Comparison of ENCODE assay signal across 30 cellular contexts in the genomic region with DNA sequence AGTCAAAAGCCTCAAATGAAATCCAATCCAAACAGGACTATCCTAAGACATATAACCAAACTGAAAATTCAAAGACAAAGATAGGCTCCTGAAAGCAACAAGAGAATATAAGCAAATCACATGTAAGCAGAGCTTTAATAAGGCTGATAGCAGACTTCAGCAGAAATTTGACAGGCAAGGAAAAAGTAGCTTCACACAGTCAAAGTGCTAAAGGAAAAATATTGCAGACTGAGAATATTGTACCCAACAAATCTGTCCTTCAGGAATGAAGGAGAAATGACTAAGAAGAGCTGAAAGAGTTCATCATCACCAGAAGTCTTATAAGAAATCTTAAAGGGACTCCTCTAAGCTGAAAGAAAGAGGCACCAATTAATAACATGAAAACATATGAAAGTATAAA.
DNase-seq lines count a peak whose midpoint lies in the region; ATAC-seq, FAIRE-seq and TF ChIP-seq lines count a peak whose summit lies in the region.
"Had no signal": no experiment of that assay in that cellular context is flagged by ENCODE, and none has a peak within 500 bp of the region (broad histone marks: within the 10 kb centered on the region; RNA-seq: fewer than 3 reads in every experiment).

No MANE protein-coding gene starts in this region.

- H3K36me3 ChIP-seq in HEK293 (ENCODE audit: control insufficient read depth in 2 of 2, insufficient read depth in 1 of 2, low read length in 2 of 2) (no peaks in the 10 kb centered on the region), GM12878 (ENCODE audit: control insufficient read depth in 2 of 2, insufficient read depth in 2 of 2, low read length in 1 of 2) (no peaks in the 10 kb centered on the region; a peak in 1 of 4 replicates)
- H3K36me3 ChIP-seq: BE2C; BLaER1; BLaER1 treated with 17β-estradiol and CSF1 and Interleukin-3, amounts not matched to agents 10 nM and 100 nM had no signal

- TF ChIP-seq EP300 in GM12878 (IDR thresholded peaks at IDR 0.05; ENCODE audit: borderline replicate concordance in 1 of 2, control insufficient read depth in 1 of 2, low read depth in 2 of 2, low read length in 2 of 2), result no peak

- H3K79me2 ChIP-seq in GM12878 (ENCODE audit: control insufficient read depth, insufficient read depth, low read length), result peaks cover 8% of the 10 kb centered on the region

- no peak overlapping the region for H3K9ac ChIP-seq in GM12878 (ENCODE audit: control insufficient read depth, insufficient read depth, low read length)
- H3K9ac ChIP-seq: BLaER1; BLaER1 treated with 17β-estradiol and CSF1 and Interleukin-3, amounts not matched to agents 10 nM and 100 nM had no signal

- in situ Hi-C loops in GM12878 (cut with MboI), result loop anchor here (25.0 kb wide), 1 partner anchor 348 kb away; no protein-coding TSS in a partner anchor

- no peak for TF ChIP-seq RAD21 in GM12878 (IDR thresholded peaks at IDR 0.05; ENCODE audit: insufficient read depth, low read depth, low read length)

- intact Hi-C loops in GM12878 (cut with micrococcal nuclease; ENCODE audit: unreplicated experiment), result no loop called here

- BruUV-seq in GM12878 (replicated peaks; lab: Mats Ljungman, UMichigan), result no TSS peak

- H3K4me3 ChIP-seq in HEK293 (ENCODE audit: low read depth, low read length) (no peak overlapping the region), GM12878 (no peak overlapping the region)
- H3K4me3 ChIP-seq: A549; BLaER1; BLaER1 treated with 17β-estradiol and CSF1 and Interleukin-3, amounts not matched to agents 10 nM and 100 nM had no signal

- TF ChIP-seq CTCF in HEK293 (tag by site-specific recombination; IDR thresholded peaks at IDR 0.05) (no peak), GM12878 (IDR thresholded peaks at IDR 0.05 in 2 of 3, conservative IDR thresholded peaks at IDR 0.05 in 1 of 3; ENCODE audit: control insufficient read depth in 2 of 3, extremely low read depth in 1 of 3, insufficient read depth in 1 of 3, low read depth in 3 of 3, low read length in 3 of 3) (no peak)

- H3K4me2 ChIP-seq in GM12878 (ENCODE audit: control insufficient read depth, insufficient read depth), result no peak overlapping the region
- H3K4me2 ChIP-seq: A549; BLaER1; BLaER1 treated with 17β-estradiol and CSF1 and Interleukin-3, amounts not matched to agents 10 nM and 100 nM had no signal

- ATAC-seq in GM12878, result no peak
- ATAC-seq: A549; CD8-positive, alpha-beta T cell had no signal

- no peaks in the 10 kb centered on the region for H3K4me1 ChIP-seq in HEK293 (ENCODE audit: control insufficient read depth, insufficient read depth, low read length)
- no peaks in the 10 kb centered on the region; the same call in 1 of the 2 replicates for H3K4me1 ChIP-seq in GM12878 (ENCODE audit: control insufficient read depth, insufficient read depth, low read length)
- H3K4me1 ChIP-seq: A549; BE2C; BLaER1; BLaER1 treated with 17β-estradiol and CSF1 and Interleukin-3, amounts not matched to agents 10 nM and 100 nM; Caco-2 had no signal

- no peaks in the 10 kb centered on the region for H3K27me3 ChIP-seq in GM12878 (replicated peaks in 1 of 2; ENCODE audit: control insufficient read depth in 2 of 2, insufficient read depth in 2 of 2, low read length in 1 of 2)
- H3K27me3 ChIP-seq: BE2C; BLaER1; BLaER1 treated with 17β-estradiol and CSF1 and Interleukin-3, amounts not matched to agents 10 nM and 100 nM had no signal

- SMC1A ChIA-PET in GM12878 (lab: Charles Lee; ENCODE audit: uncharacterized antibody, unreplicated experiment), result interaction anchor here (0.7 to 9.4 kb wide), 11 partner anchors 9 to 354 kb away, joined by 3 to 211 read pairs (median 4); no protein-coding TSS in a partner anchor

- no peak overlapping the region for H2AFZ ChIP-seq in GM12878 (ENCODE audit: control insufficient read depth, low read depth, low read length)

- no peaks in the 10 kb centered on the region for H3K9me3 ChIP-seq in HEK293 (ENCODE audit: control insufficient read depth, insufficient read depth, low read depth, low read length)
- peaks cover 14% of the 10 kb centered on the region for H3K9me3 ChIP-seq in GM12878 (replicated peaks; ENCODE audit: control insufficient read depth, insufficient read depth, low read length)
- H3K9me3 ChIP-seq: A549, BE2C, Caco-2 had no signal

- no peak for TF ChIP-seq POLR2A in GM12878 (IDR thresholded peaks at IDR 0.05; ENCODE audit: low read depth, low read length)

- CTCF ChIA-PET in HEK293 (lab: Yijun Ruan, JAX), result interaction anchor here (1.1 kb wide), 1 partner anchor 211 kb away, joined by 3 read pairs; no protein-coding TSS in a partner anchor
- CTCF ChIA-PET in GM12878 (lab: Yijun Ruan, JAX), result interaction anchor here (1.0 to 18.4 kb wide), 6 partner anchors 9 to 357 kb away, joined by 3 to 235 read pairs (median 6); no protein-coding TSS in a partner anchor

- no peak for DNase-seq in GM12878 (ENCODE audit: low read depth, low spot score)
- DNase-seq in NCI-H1048 (lab: John Stamatoyannopoulos, UW), result no peak
- DNase-seq in T-helper 9 cell, result no peak
- DNase-seq: 8988T; ACHN; AML-193; BE2C; C1 segment of cervical spinal cord; Caco-2; Calu3; CD4-positive, alpha-beta memory T cell; CD4-positive, alpha-beta T cell; CD4-positive, CD25-positive, alpha-beta regulatory T cell; CD8-positive, alpha-beta memory T cell; CD8-positive, alpha-beta T cell; COR-L47; DMS 273 treated with DMSO at 0.1 percent for 48 hours; DMS153; DMS53; DMS79; DMS79 treated with DMSO at 0.1 percent for 48 hours; DND-41; EL had no signal

- FAIRE-seq in GM12878 (lab: Jason Lieb, UNC), result no peak
- FAIRE-seq: A549, D721Med had no signal

- RAD21 ChIA-PET in GM12878 (lab: Charles Lee; ENCODE audit: unreplicated experiment), result interaction anchor here (1.1 to 3.2 kb wide), 3 partner anchors 9 to 211 kb away, joined by 3 to 21 read pairs (median 4); a partner anchor contains a TSS

- H4K20me1 ChIP-seq in GM12878 (ENCODE audit: control insufficient read depth, insufficient read depth), result no peaks in the 10 kb centered on the region
- H4K20me1 ChIP-seq: BLaER1; BLaER1 treated with 17β-estradiol and CSF1 and Interleukin-3, amounts not matched to agents 10 nM and 100 nM had no signal

- H3K27ac ChIP-seq in HEK293 (ENCODE audit: extremely low read depth, low read depth, low read length), result no peak overlapping the region
- H3K27ac ChIP-seq in GM12878 (ENCODE audit: control insufficient read depth, insufficient read depth), result no peak overlapping the region
- H3K27ac ChIP-seq: 22Rv1; A549; BLaER1; BLaER1 treated with 17β-estradiol and CSF1 and Interleukin-3, amounts not matched to agents 10 nM and 100 nM; C4-2B had no signal

- POLR2A ChIA-PET in HEK293 (lab: Yijun Ruan, JAX) (no interaction called here), GM12878 (lab: Charles Lee) (interaction anchor here (1.2 to 1.4 kb wide), 2 partner anchors 11 to 22 kb away, joined by 3 to 7 read pairs; no protein-coding TSS in a partner anchor)

TF ChIP-seq in HEK293, 187 proteins besides CTCF, POLR2A, EP300 and RAD21:
- TF ChIP-seq ZNF138 (tag by site-specific recombination; IDR thresholded peaks at IDR 0.05; ENCODE audit: borderline replicate concordance) (no peak), ZBTB20 (tag by site-specific recombination; IDR thresholded peaks at IDR 0.05) (no peak), SETDB1 (IDR thresholded peaks at IDR 0.05; ENCODE audit: insufficient read length, low read length) (peak; percentile 92)

TF ChIP-seq in GM12878, 131 proteins besides CTCF, POLR2A, EP300 and RAD21 (continues in another document):
- TF ChIP-seq IKZF2 (IDR thresholded peaks at IDR 0.05) (0 out of 4 replicates have a peak, but pooled peaks of 1 of the 2 experiments have one; percentile 9), MXI1 (IDR thresholded peaks at IDR 0.05; ENCODE audit: low read depth, low read length) (no peak), ZNF24 (IDR thresholded peaks at IDR 0.05) (no peak), NR2C1 (IDR thresholded peaks at IDR 0.05) (no peak), KAT2A (conservative IDR thresholded peaks at IDR 0.05; ENCODE audit: control insufficient read depth, low read depth, low read length) (no peak), SREBF2 (IDR thresholded peaks at IDR 0.05; ENCODE audit: low read length) (no peak), SMAD5 (IDR thresholded peaks at IDR 0.05; ENCODE audit: low read depth) (no peak), KLF5 (IDR thresholded peaks at IDR 0.05; ENCODE audit: partially characterized antibody) (peak; percentile 75), TCF7 (IDR thresholded peaks at IDR 0.05; ENCODE audit: borderline replicate concordance) (no peak), BMI1 (IDR thresholded peaks at IDR 0.05; ENCODE audit: borderline replicate concordance) (no peak), ESRRA (IDR thresholded peaks at IDR 0.05; ENCODE audit: low read length) (no peak), PML (IDR thresholded peaks at IDR 0.05; ENCODE audit: low read length) (no peak), SRF (IDR thresholded peaks at IDR 0.05; ENCODE audit: low read depth in 2 of 2, low read length in 2 of 2) (no peak), GATAD2B (conservative IDR thresholded peaks at IDR 0.05; ENCODE audit: low read depth) (no peak), ZNF217 (IDR thresholded peaks at IDR 0.05) (peak; percentile 72; the same call in 1 of the 2 replicates), FOXM1 (IDR thresholded peaks at IDR 0.05; ENCODE audit: low read depth, low read length) (no peak)
- TF ChIP-seq, protein P1, sequence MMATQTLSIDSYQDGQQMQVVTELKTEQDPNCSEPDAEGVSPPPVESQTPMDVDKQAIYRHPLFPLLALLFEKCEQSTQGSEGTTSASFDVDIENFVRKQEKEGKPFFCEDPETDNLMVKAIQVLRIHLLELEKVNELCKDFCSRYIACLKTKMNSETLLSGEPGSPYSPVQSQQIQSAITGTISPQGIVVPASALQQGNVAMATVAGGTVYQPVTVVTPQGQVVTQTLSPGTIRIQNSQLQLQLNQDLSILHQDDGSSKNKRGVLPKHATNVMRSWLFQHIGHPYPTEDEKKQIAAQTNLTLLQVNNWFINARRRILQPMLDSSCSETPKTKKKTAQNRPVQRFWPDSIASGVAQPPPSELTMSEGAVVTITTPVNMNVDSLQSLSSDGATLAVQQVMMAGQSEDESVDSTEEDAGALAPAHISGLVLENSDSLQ (IDR thresholded peaks at IDR 0.05), result no peak
